In genomic region chr19:32676895-32677359, GRCh38 we compare ENCODE assay signal across 11 cellular contexts. TPM values are rescaled to one million over a fixed set of nuclear protein-coding genes. Genes with fewer than 3 reads are reported as not detected.
DNase-seq lines count a peak whose midpoint lies in the region; ATAC-seq, FAIRE-seq and TF ChIP-seq lines count a peak whose summit lies in the region.
"Had no signal": no experiment of that assay in that cellular context is flagged by ENCODE, and none has a peak within 500 bp of the region (broad histone marks: within the 10 kb centered on the region; RNA-seq: fewer than 3 reads in every experiment).

No MANE protein-coding gene starts in this region.

- H3K27ac ChIP-seq in left ventricle myocardium inferior (replicated peaks) (peak overlapping the region; percentile 93), GM12878 (ENCODE audit: control insufficient read depth, insufficient read depth) (no peak overlapping the region), upper lobe of right lung (no peak overlapping the region)
- H3K27ac ChIP-seq: pancreas had no signal

- H3K36me3 Mint-ChIP-seq in naive B cell: no peaks in the 10 kb centered on the region

- H3K27ac Mint-ChIP-seq in naive B cell: peak overlapping the region in 1 of 6 donors; percentile 70

- TF ChIP-seq POLR2A in GM12878 (IDR thresholded peaks at IDR 0.05; ENCODE audit: low read depth, low read length): no peak

- TF ChIP-seq EP300 in GM12878 (IDR thresholded peaks at IDR 0.05; ENCODE audit: borderline replicate concordance in 1 of 2, control insufficient read depth in 1 of 2, low read depth in 2 of 2, low read length in 2 of 2): no peak

- peaks cover 22 to 32% (median 31%) of the 10 kb centered on the region in 3 donors for H3K4me1 Mint-ChIP-seq in naive B cell

- in situ Hi-C loops in GM12878 (cut with MboI): no loop called here

- H3K36me3 ChIP-seq in left ventricle myocardium inferior (no peaks in the 10 kb centered on the region), GM12878 (ENCODE audit: control insufficient read depth in 2 of 2, insufficient read depth in 2 of 2, low read length in 1 of 2) (no peaks in the 10 kb centered on the region), upper lobe of right lung (no peaks in the 10 kb centered on the region)
- H3K36me3 ChIP-seq: pancreas had no signal

- WGBS in GM12878 (ENCODE audit: insufficient coverage, insufficient replicate concordance, low lambda C conversion rate, missing lambda C conversion rate): 33% methylated on average over 32 of the region's 33 CpGs

- no peak for DNase-seq in left ventricle myocardium inferior
- DNase-seq in left cardiac atrium: no peak
- DNase-seq in GM12878 (ENCODE audit: low read depth, low spot score): no peak
- no peak for DNase-seq in naive B cell
- no peak for DNase-seq in upper lobe of right lung
- no peak for DNase-seq in NCI-H446 treated with DMSO at 0.1 percent for 48 hours (lab: John Stamatoyannopoulos, UW)
- no peak for DNase-seq in GM19238 (ENCODE audit: insufficient read length, low spot score)
- DNase-seq: effector CD8-positive, alpha-beta T cell; NCI-H1694 treated with DMSO at 0.1 percent for 48 hours had no signal

- no TSS peak for BruUV-seq in GM12878 (replicated peaks; lab: Mats Ljungman, UMichigan)

- peaks cover 27% of the 10 kb centered on the region for H3K79me2 ChIP-seq in GM12878 (ENCODE audit: control insufficient read depth, insufficient read depth, low read length)

- no peak for TF ChIP-seq RAD21 in GM12878 (IDR thresholded peaks at IDR 0.05; ENCODE audit: insufficient read depth, low read depth, low read length)

- H3K4me3 ChIP-seq in left ventricle myocardium inferior (peak overlapping the region; percentile 94), GM12878 (no peak overlapping the region), upper lobe of right lung (peak overlapping the region; percentile 81)

- TF ChIP-seq CTCF in left ventricle myocardium inferior (IDR thresholded peaks at IDR 0.05; ENCODE audit: borderline replicate concordance) (no peak), GM12878 (IDR thresholded peaks at IDR 0.05 in 2 of 3, conservative IDR thresholded peaks at IDR 0.05 in 1 of 3; ENCODE audit: control insufficient read depth in 2 of 3, extremely low read depth in 1 of 3, insufficient read depth in 1 of 3, low read depth in 3 of 3, low read length in 3 of 3) (no peak), upper lobe of right lung (IDR thresholded peaks at IDR 0.05) (no peak)

- H3K4me3 Mint-ChIP-seq in naive B cell: peak overlapping the region; percentile 35 to 85 (median 74)

- no peaks in the 10 kb centered on the region for H3K9me3 Mint-ChIP-seq in naive B cell

- H3K9ac ChIP-seq in GM12878 (ENCODE audit: control insufficient read depth, insufficient read depth, low read length): no peak overlapping the region

- ATAC-seq in left cardiac atrium (no peak), GM12878 (no peak), naive B cell (ENCODE audit: low read depth in 2 of 2) (no peak), upper lobe of right lung (no peak), HG02759 (IDR thresholded peaks at IDR 0.05; ENCODE audit: unreplicated experiment) (no peak)

- CTCF ChIA-PET in GM12878 (lab: Yijun Ruan, JAX): interaction anchor here (1.6 kb wide), 1 partner anchor 77 kb away, joined by 4 read pairs; no protein-coding TSS in a partner anchor

- no peak overlapping the region for H2AFZ ChIP-seq in GM12878 (ENCODE audit: control insufficient read depth, low read depth, low read length)

- no peak overlapping the region for H3K4me2 ChIP-seq in GM12878 (ENCODE audit: control insufficient read depth, insufficient read depth)

- POLR2A ChIA-PET in GM12878 (lab: Charles Lee): interaction anchor here (0.6 kb wide), 1 partner anchor 9 kb away, joined by 3 read pairs; no protein-coding TSS in a partner anchor

- no peaks in the 10 kb centered on the region for H3K9me3 ChIP-seq in left ventricle myocardium inferior (replicated peaks)
- no peaks in the 10 kb centered on the region; the same call in 2 of the 3 replicates for H3K9me3 ChIP-seq in GM12878 (replicated peaks; ENCODE audit: control insufficient read depth, insufficient read depth, low read length)
- no peaks in the 10 kb centered on the region for H3K9me3 ChIP-seq in upper lobe of right lung
- H3K9me3 ChIP-seq: pancreas had no signal

- H3K4me1 ChIP-seq in left ventricle myocardium inferior (peaks cover 55% of the 10 kb centered on the region), GM12878 (ENCODE audit: control insufficient read depth, insufficient read depth, low read length) (peaks cover 17% of the 10 kb centered on the region), upper lobe of right lung (peaks cover 18% of the 10 kb centered on the region)

- intact Hi-C loops in left ventricle myocardium inferior (cut with micrococcal nuclease) (no loop called here), left cardiac atrium (cut with DNase I) (no loop called here), GM12878 (cut with micrococcal nuclease; ENCODE audit: unreplicated experiment) (no loop called here), upper lobe of right lung (cut with DNase I) (no loop called here)

- H3K27me3 ChIP-seq in left ventricle myocardium inferior (ENCODE audit: low read depth) (peaks cover 32% of the 10 kb centered on the region), GM12878 (replicated peaks in 1 of 2; ENCODE audit: control insufficient read depth in 2 of 2, insufficient read depth in 2 of 2, low read length in 1 of 2) (peaks cover 2 to 7% of the 10 kb centered on the region in 2 experiments; a peak in 3 of 4 replicates), upper lobe of right lung (peaks cover 22% of the 10 kb centered on the region)

- SMC1A ChIA-PET in GM12878 (lab: Charles Lee; ENCODE audit: uncharacterized antibody, unreplicated experiment): interaction anchor here (0.9 kb wide), 1 partner anchor 65 kb away, joined by 3 read pairs; no protein-coding TSS in a partner anchor

- RAD21 ChIA-PET in GM12878 (lab: Charles Lee; ENCODE audit: unreplicated experiment): no interaction called here

- peaks cover 9 to 33% (median 21%) of the 10 kb centered on the region in 3 donors for H3K27me3 Mint-ChIP-seq in naive B cell

- H4K20me1 ChIP-seq in GM12878 (ENCODE audit: control insufficient read depth, insufficient read depth): 0 out of 2 replicates have a peak, but pooled peaks cover under 1% of the 10 kb centered on the region

- no peak for FAIRE-seq in GM12878 (lab: Jason Lieb, UNC)
- FAIRE-seq: pancreas had no signal

RNA-seq across cellular contexts. Expression of gene RGS9BP, which starts 1.3 kb away (rescaled TPM):
- total RNA-seq in left ventricle myocardium inferior: 8.6 TPM
- total RNA-seq in left cardiac atrium: 10 to 100 TPM in 1 of 2 donors, 1 to 10 TPM in 1; 8.1 to 13.8 TPM
- total RNA-seq in GM12878 (2013; cell fraction: nucleolus; rRNA removed): 0.13 TPM in 1 of 2 replicates, not detected in the other
- total RNA-seq in GM12878 (2014; rRNA removed): 0.05 and 0.06 TPM in 2 replicates
- 0.04 TPM in 1 of 2 replicates, not detected in the other for total RNA-seq in GM12878 (2014; rRNA removed; fragmentation: Illumina TruSeq; extraction: Trizol)
- total RNA-seq in GM12878 (2021): 0.10 TPM in 1 of 2 replicates, not detected in the other
- not detected for polyA plus RNA-seq in GM12878 (2011; ENCODE audit: low read depth)
- polyA plus RNA-seq in GM12878 (2011; rRNA removed): 0.01 and 0.04 TPM in 2 replicates
- 0.03 TPM in 1 of 2 replicates, not detected in the other for polyA plus RNA-seq in GM12878 (2011; cell fraction: cytosol; rRNA removed)
- polyA plus RNA-seq in GM12878 (2011; cell fraction: nucleus; rRNA removed): 0.03 TPM in 1 of 2 replicates, not detected in the other
- 0.10 TPM in 1 of 2 replicates, not detected in the other for polyA plus RNA-seq in GM12878 (2012)
- polyA plus RNA-seq in GM12878 (2014; fragmentation: Illumina TruSeq; extraction: Trizol): not detected in 2 replicates
- polyA plus RNA-seq in GM12878 (2014; fragmentation: Nextera tagmentation; extraction: Ambion mirVana): not detected
- polyA plus RNA-seq in GM12878 (2014; rRNA removed): not detected in 2 replicates
- polyA plus RNA-seq in GM12878 (2016; fragmentation: Nextera tagmentation; extraction: Ambion mirVana): not detected
- 0.10 TPM in 1 of 2 replicates, not detected in the other for polyA minus RNA-seq in GM12878 (2011; rRNA and poly(A)+ RNA removed)
- not detected in 2 replicates for polyA minus RNA-seq in GM12878 (2011; cell fraction: cytosol; rRNA and poly(A)+ RNA removed)
- 0.36 TPM in 1 of 2 replicates, not detected in the other for polyA minus RNA-seq in GM12878 (2011; cell fraction: nucleus; rRNA and poly(A)+ RNA removed)
- polyA plus RNA-seq in naive B cell (ENCODE audit: low read depth in 6 of 6): not detected
- 2.0 TPM for total RNA-seq in upper lobe of right lung

RNA-seq across cellular contexts. Expression of gene ANKRD27, which starts 1.9 kb away (rescaled TPM):
- total RNA-seq in left ventricle myocardium inferior (18.0 TPM), left cardiac atrium (10 to 100 TPM; 23.8 to 26.9 TPM), GM12878 (2014; rRNA removed) (28.8 and 33.3 TPM in 2 replicates), GM12878 (2014; rRNA removed; fragmentation: Illumina TruSeq; extraction: Trizol) (23.9 and 24.2 TPM in 2 replicates), GM12878 (2021) (41.2 and 42.2 TPM in 2 replicates), upper lobe of right lung (35.6 TPM)
- 95.4 and 118 TPM in 2 replicates for total RNA-seq in GM12878 (2013; cell fraction: nucleolus; rRNA removed)
- 11.7 TPM for polyA plus RNA-seq in GM12878 (2011; ENCODE audit: low read depth)
- polyA plus RNA-seq in GM12878 (2011; rRNA removed) (49.9 and 52.5 TPM in 2 replicates), GM12878 (2014; fragmentation: Illumina TruSeq; extraction: Trizol) (26.2 and 28.1 TPM in 2 replicates), GM12878 (2014; fragmentation: Nextera tagmentation; extraction: Ambion mirVana) (1 to 10 TPM; 2.8 to 4.5 TPM), GM12878 (2014; rRNA removed) (25.0 and 27.9 TPM in 2 replicates), GM12878 (2016; fragmentation: Nextera tagmentation; extraction: Ambion mirVana) (10 to 100 TPM; 30.0 to 31.2 TPM), naive B cell (ENCODE audit: low read depth in 6 of 6) (10 to 100 TPM in 4 of 6 donors, 1 to 10 TPM in 2; 7.1 to 16.3 (median 11.5) TPM)
- 39.6 and 41.8 TPM in 2 replicates for polyA plus RNA-seq in GM12878 (2011; cell fraction: cytosol; rRNA removed)
- polyA plus RNA-seq in GM12878 (2011; cell fraction: nucleus; rRNA removed): 45.9 and 49.2 TPM in 2 replicates
- 14.5 and 20.1 TPM in 2 replicates for polyA plus RNA-seq in GM12878 (2012)
- 69.3 and 75.6 TPM in 2 replicates for polyA minus RNA-seq in GM12878 (2011; rRNA and poly(A)+ RNA removed)
- 23.0 and 25.9 TPM in 2 replicates for polyA minus RNA-seq in GM12878 (2011; cell fraction: cytosol; rRNA and poly(A)+ RNA removed)
- polyA minus RNA-seq in GM12878 (2011; cell fraction: nucleus; rRNA and poly(A)+ RNA removed): 27.4 and 39.7 TPM in 2 replicates

RNA-seq across cellular contexts. Expression of gene NUDT19, which starts 14.7 kb away (rescaled TPM):
- 22.7 TPM for total RNA-seq in left ventricle myocardium inferior
- 10 to 100 TPM; 12.6 to 14.7 TPM for total RNA-seq in left cardiac atrium
- 17.2 and 18.1 TPM in 2 replicates for total RNA-seq in GM12878 (2013; cell fraction: nucleolus; rRNA removed)
- 19.9 and 20.3 TPM in 2 replicates for total RNA-seq in GM12878 (2014; rRNA removed)
- 7.9 and 8.5 TPM in 2 replicates for total RNA-seq in GM12878 (2014; rRNA removed; fragmentation: Illumina TruSeq; extraction: Trizol)
- total RNA-seq in GM12878 (2021): 16.4 and 18.2 TPM in 2 replicates
- polyA plus RNA-seq in GM12878 (2011; ENCODE audit: low read depth): 6.7 TPM
- polyA plus RNA-seq in GM12878 (2011; rRNA removed): 12.2 and 13.0 TPM in 2 replicates
- polyA plus RNA-seq in GM12878 (2011; cell fraction: cytosol; rRNA removed): 7.9 and 8.0 TPM in 2 replicates
- polyA plus RNA-seq in GM12878 (2011; cell fraction: nucleus; rRNA removed): 4.3 and 5.3 TPM in 2 replicates
- polyA plus RNA-seq in GM12878 (2012): 9.7 and 10.4 TPM in 2 replicates
- polyA plus RNA-seq in GM12878 (2014; fragmentation: Illumina TruSeq; extraction: Trizol): 9.3 and 10.5 TPM in 2 replicates
- 10 to 100 TPM; 16.8 to 31.0 TPM for polyA plus RNA-seq in GM12878 (2014; fragmentation: Nextera tagmentation; extraction: Ambion mirVana)
- 9.9 and 10.2 TPM in 2 replicates for polyA plus RNA-seq in GM12878 (2014; rRNA removed)
- polyA plus RNA-seq in GM12878 (2016; fragmentation: Nextera tagmentation; extraction: Ambion mirVana): 10 to 100 TPM; 17.3 to 18.8 TPM
- 5.3 and 5.4 TPM in 2 replicates for polyA minus RNA-seq in GM12878 (2011; rRNA and poly(A)+ RNA removed)
- 11.0 and 12.0 TPM in 2 replicates for polyA minus RNA-seq in GM12878 (2011; cell fraction: cytosol; rRNA and poly(A)+ RNA removed)
- polyA minus RNA-seq in GM12878 (2011; cell fraction: nucleus; rRNA and poly(A)+ RNA removed): 10.0 and 19.3 TPM in 2 replicates
- polyA plus RNA-seq in naive B cell (ENCODE audit: low read depth in 6 of 6): 1 to 10 TPM; 1.4 to 3.1 (median 2.3) TPM
- 14.2 TPM for total RNA-seq in upper lobe of right lung

RNA-seq across cellular contexts. Expression of gene TDRD12, which starts 42.6 kb away (rescaled TPM):
- total RNA-seq in left ventricle myocardium inferior (not detected), left cardiac atrium (under 1 TPM in 1 of 2 donors, not detected in 1; 0.24 TPM), GM12878 (2014; rRNA removed) (0.11 TPM in 1 of 2 replicates, not detected in the other), GM12878 (2014; rRNA removed; fragmentation: Illumina TruSeq; extraction: Trizol) (not detected in 2 replicates), GM12878 (2021) (not detected in 2 replicates), upper lobe of right lung (not detected)
- 1.3 and 1.7 TPM in 2 replicates for total RNA-seq in GM12878 (2013; cell fraction: nucleolus; rRNA removed)
- polyA plus RNA-seq in GM12878 (2011; ENCODE audit: low read depth): 0.07 TPM
- polyA plus RNA-seq in GM12878 (2011; rRNA removed) (0.15 and 0.17 TPM in 2 replicates), GM12878 (2014; fragmentation: Illumina TruSeq; extraction: Trizol) (not detected in 2 replicates), GM12878 (2014; fragmentation: Nextera tagmentation; extraction: Ambion mirVana) (not detected), GM12878 (2014; rRNA removed) (0.13 TPM in 1 of 2 replicates, not detected in the other), GM12878 (2016; fragmentation: Nextera tagmentation; extraction: Ambion mirVana) (under 1 TPM in 1 of 2 experiments, not detected in 1; 0.08 TPM), naive B cell (ENCODE audit: low read depth in 6 of 6) (not detected)
- 0.03 and 0.10 TPM in 2 replicates for polyA plus RNA-seq in GM12878 (2011; cell fraction: cytosol; rRNA removed)
- 0.28 and 0.41 TPM in 2 replicates for polyA plus RNA-seq in GM12878 (2011; cell fraction: nucleus; rRNA removed)
- 0.14 and 0.18 TPM in 2 replicates for polyA plus RNA-seq in GM12878 (2012)
- polyA minus RNA-seq in GM12878 (2011; rRNA and poly(A)+ RNA removed): 0.07 TPM in 1 of 2 replicates, not detected in the other
- polyA minus RNA-seq in GM12878 (2011; cell fraction: cytosol; rRNA and poly(A)+ RNA removed): not detected in 2 replicates
- polyA minus RNA-seq in GM12878 (2011; cell fraction: nucleus; rRNA and poly(A)+ RNA removed): 0.12 TPM in 1 of 2 replicates, not detected in the other
